ENCODE assay signal across 21 cellular contexts in genomic region chr15:76998661-76999285, GRCh38. TPM values are rescaled to one million over a fixed set of nuclear protein-coding genes. Genes with fewer than 3 reads are reported as not detected.
A peak's percentile ranks its signal among the peaks of the same experiment; 100 is the strongest.
DNase-seq lines count a peak whose midpoint lies in the region; ATAC-seq and TF ChIP-seq lines count a peak whose summit lies in the region.
"Had no signal": no experiment of that assay in that cellular context is flagged by ENCODE, and none has a peak within 500 bp of the region (broad histone marks: within the 10 kb centered on the region; RNA-seq: fewer than 3 reads in every experiment).

No MANE protein-coding gene starts in this region.

- peak overlapping the region; percentile 39 to 71 (median 62) for H3K27ac Mint-ChIP-seq in IgD-negative memory B cell
- H3K27ac Mint-ChIP-seq in activated T-helper 2 cell treated with anti-CD3 and anti-CD28 coated beads, Interferon-gamma antibody, Interleukin-2, Interleukin-4, amounts not matched to agents 10 μg/mL and 5 μg/mL and 100 μg/mL, durations not matched to agents 14 hours and 24 hours and 36 hours = peak overlapping the region; percentile 69

- no peaks in the 10 kb centered on the region for H3K27me3 Mint-ChIP-seq in activated T-cell treated with anti-CD3 and anti-CD28 coated beads, Interleukin-2, amount 50 U/mL, for 4 hours (ENCODE audit: low read depth)
- no peaks in the 10 kb centered on the region for H3K27me3 Mint-ChIP-seq in IgD-negative memory B cell
- H3K27me3 Mint-ChIP-seq in activated T-helper 2 cell treated with anti-CD3 and anti-CD28 coated beads, Interferon-gamma antibody, Interleukin-2, Interleukin-4, amounts not matched to agents 10 μg/mL and 5 μg/mL and 100 μg/mL, durations not matched to agents 14 hours and 24 hours and 36 hours (ENCODE audit: low read depth) = no peaks in the 10 kb centered on the region

- no peak for ATAC-seq in activated T-cell treated with anti-CD3 and anti-CD28 coated beads, Interleukin-2, amount 50 U/mL, for 4 hours
- ATAC-seq in omental fat pad (ENCODE audit: low FRiP score) = no peak
- no peak for ATAC-seq in HG02588 (IDR thresholded peaks at IDR 0.05; ENCODE audit: unreplicated experiment)
- ATAC-seq: sciatic nerve had no signal

- no peak overlapping the region for H3K27ac ChIP-seq in breast epithelium
- H3K27ac ChIP-seq: adrenal gland, hepatocyte, SJCRH30, suprapubic skin had no signal

- H3K4me3 Mint-ChIP-seq in activated T-cell treated with anti-CD3 and anti-CD28 coated beads, Interleukin-2, amount 50 U/mL, for 4 hours = peak overlapping the region; percentile 95
- peak overlapping the region in 3 of 4 donors; percentile 28 to 63 (median 43) for H3K4me3 Mint-ChIP-seq in IgD-negative memory B cell
- peak overlapping the region; percentile 92 for H3K4me3 Mint-ChIP-seq in activated T-helper 2 cell treated with anti-CD3 and anti-CD28 coated beads, Interferon-gamma antibody, Interleukin-2, Interleukin-4, amounts not matched to agents 10 μg/mL and 5 μg/mL and 100 μg/mL, durations not matched to agents 14 hours and 24 hours and 36 hours (ENCODE audit: low read depth)

- H3K36me3 Mint-ChIP-seq in activated T-cell treated with anti-CD3 and anti-CD28 coated beads, Interleukin-2, amount 50 U/mL, for 4 hours (ENCODE audit: insufficient read depth) = no peaks in the 10 kb centered on the region
- peaks cover 5% of the 10 kb centered on the region for H3K36me3 Mint-ChIP-seq in IgD-negative memory B cell
- H3K36me3 Mint-ChIP-seq in activated T-helper 2 cell treated with anti-CD3 and anti-CD28 coated beads, Interferon-gamma antibody, Interleukin-2, Interleukin-4, amounts not matched to agents 10 μg/mL and 5 μg/mL and 100 μg/mL, durations not matched to agents 14 hours and 24 hours and 36 hours (ENCODE audit: low read depth) = peaks cover 64% of the 10 kb centered on the region

- intact Hi-C loops in activated T-helper 2 cell treated with anti-CD3 and anti-CD28 coated beads, Interferon-gamma antibody, Interleukin-2, Interleukin-4, amounts not matched to agents 10 μg/mL and 5 μg/mL and 100 μg/mL, durations not matched to agents 14 hours and 24 hours and 36 hours (cut with micrococcal nuclease) = no loop called here
- intact Hi-C loops in breast epithelium (cut with DNase I; ENCODE audit: low total_unique reads) = no loop called here

- no peak overlapping the region for H3K4me3 ChIP-seq in breast epithelium
- H3K4me3 ChIP-seq: adrenal gland, hepatocyte, SJCRH30, suprapubic skin had no signal

- H3K27me3 ChIP-seq in breast epithelium = no peaks in the 10 kb centered on the region
- H3K27me3 ChIP-seq: adrenal gland, hepatocyte, SJCRH30, suprapubic skin had no signal

- no peak for DNase-seq in activated T-cell treated with anti-CD3 and anti-CD28 coated beads, Interleukin-2, amount 50 U/mL, for 4 hours
- DNase-seq in activated T-cell treated with anti-CD3 and anti-CD28 coated beads, Interleukin-2, amount 50 U/mL, for 48 hours = no peak
- DNase-seq in activated T-helper 2 cell treated with anti-CD3 and anti-CD28 coated beads, Interferon-gamma antibody, Interleukin-2, Interleukin-4, amounts not matched to agents 10 μg/mL and 5 μg/mL and 100 μg/mL, durations not matched to agents 14 hours and 24 hours and 36 hours (ENCODE audit: low spot score) = no peak
- peak; percentile 6 for DNase-seq in omental fat pad (ENCODE audit: low spot score)
- DNase-seq in breast epithelium (ENCODE audit: low spot score in 2 of 2) = no peak
- no peak for DNase-seq in NCI-H2081 (lab: John Stamatoyannopoulos, UW)
- DNase-seq: adrenal gland; caudate nucleus; GDM1; mesenchymal stem cell; NCI-H187; NCI-H510A; OCI-M1; SJCRH30; stimulated activated CD4-positive, alpha-beta T cell treated with anti-CD3 and anti-CD28 coated beads, Interleukin-1b, Interleukin-23, amount 100 ng/mL, for 48 hours had no signal

- H3K4me1 ChIP-seq in breast epithelium = no peaks in the 10 kb centered on the region

- no peak for TF ChIP-seq CTCF in omental fat pad (IDR thresholded peaks at IDR 0.05)
- no peak for TF ChIP-seq CTCF in breast epithelium (IDR thresholded peaks at IDR 0.05)

- H3K4me1 Mint-ChIP-seq in activated T-cell treated with anti-CD3 and anti-CD28 coated beads, Interleukin-2, amount 50 U/mL, for 4 hours (ENCODE audit: low read depth) = peaks cover 82% of the 10 kb centered on the region
- H3K4me1 Mint-ChIP-seq in IgD-negative memory B cell = peaks cover 44 to 52% (median 49%) of the 10 kb centered on the region in 3 donors
- peaks cover 70% of the 10 kb centered on the region for H3K4me1 Mint-ChIP-seq in activated T-helper 2 cell treated with anti-CD3 and anti-CD28 coated beads, Interferon-gamma antibody, Interleukin-2, Interleukin-4, amounts not matched to agents 10 μg/mL and 5 μg/mL and 100 μg/mL, durations not matched to agents 14 hours and 24 hours and 36 hours (ENCODE audit: low read depth)

- no peaks in the 10 kb centered on the region for H3K9me3 Mint-ChIP-seq in activated T-cell treated with anti-CD3 and anti-CD28 coated beads, Interleukin-2, amount 50 U/mL, for 4 hours
- H3K9me3 Mint-ChIP-seq in IgD-negative memory B cell = no peaks in the 10 kb centered on the region
- H3K9me3 Mint-ChIP-seq in activated T-helper 2 cell treated with anti-CD3 and anti-CD28 coated beads, Interferon-gamma antibody, Interleukin-2, Interleukin-4, amounts not matched to agents 10 μg/mL and 5 μg/mL and 100 μg/mL, durations not matched to agents 14 hours and 24 hours and 36 hours = no peaks in the 10 kb centered on the region

- H3K9me3 ChIP-seq in breast epithelium = no peaks in the 10 kb centered on the region
- H3K9me3 ChIP-seq: adrenal gland, SJCRH30, suprapubic skin had no signal

- no peak for TF ChIP-seq POLR2A in breast epithelium (IDR thresholded peaks at IDR 0.05)

- no peaks in the 10 kb centered on the region for H3K36me3 ChIP-seq in breast epithelium
- H3K36me3 ChIP-seq: adrenal gland, SJCRH30, suprapubic skin had no signal

RNA-seq across cellular contexts. Expression of gene PSTPIP1, which starts 3.8 kb away (rescaled TPM):
- 100 to 1,000 TPM in 1 of 3 donors, 10 to 100 TPM in 2; 85.4 to 130 (median 92.1) TPM for total RNA-seq in activated T-cell treated with anti-CD3 and anti-CD28 coated beads, Interleukin-2, amount 50 U/mL, for 4 hours
- polyA plus RNA-seq in IgD-negative memory B cell = 37.3 TPM
- 167 and 169 TPM in 2 replicates for total RNA-seq in activated T-helper 2 cell treated with anti-CD3 and anti-CD28 coated beads, Interferon-gamma antibody, Interleukin-2, Interleukin-4, amounts not matched to agents 10 μg/mL and 5 μg/mL and 100 μg/mL, durations not matched to agents 14 hours and 24 hours and 36 hours
- total RNA-seq in omental fat pad (10 to 100 TPM in 3 of 4 donors, 1 to 10 TPM in 1; 6.3 to 38.5 (median 15.1) TPM), breast epithelium (10 to 100 TPM in 1 of 3 donors, 1 to 10 TPM in 2; 2.6 to 11.0 (median 3.9) TPM)
- total RNA-seq: hepatocyte, kidney epithelial cell had no signal
- polyA plus RNA-seq: hepatocyte had no signal

Comparison
In these comparisons a context has a peak if more than half of its experiments do, and no peak if none do; other contexts are left out.
1. H3K4me3 Mint-ChIP-seq: peak in every context shown above with its lines; median percentile 95 in activated T-cell treated with anti-CD3 and anti-CD28 coated beads, Interleukin-2, amount 50 U/mL, for 4 hours; 92 in activated T-helper 2 cell treated with anti-CD3 and anti-CD28 coated beads, Interferon-gamma antibody, Interleukin-2, Interleukin-4, amounts not matched to agents 10 μg/mL and 5 μg/mL and 100 μg/mL, durations not matched to agents 14 hours and 24 hours and 36 hours; 43 in IgD-negative memory B cell.